Comparison of ENCODE assay signal across 15 cellular contexts in the genomic region with DNA sequence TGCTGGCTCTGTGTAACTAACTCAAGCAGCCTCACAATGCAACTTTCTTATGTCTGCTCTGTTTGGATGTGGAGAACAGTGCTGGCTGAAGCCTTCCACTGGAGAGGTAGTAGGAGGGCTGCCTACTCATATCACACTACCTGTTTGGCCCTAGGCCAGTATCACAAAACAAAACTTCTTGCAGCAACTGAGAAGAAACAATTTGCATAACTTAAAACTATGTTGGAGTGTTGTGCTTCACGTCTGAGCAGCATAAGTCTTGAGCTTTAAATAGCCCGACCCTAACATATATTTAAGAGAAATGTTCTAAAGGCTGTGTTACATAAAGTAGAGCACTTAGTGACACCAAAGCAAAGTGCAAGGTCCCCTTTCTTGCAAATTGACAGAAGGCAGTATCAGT.
DNase-seq lines count a peak whose midpoint lies in the region; ATAC-seq, FAIRE-seq and TF ChIP-seq lines count a peak whose summit lies in the region.
"Had no signal": no experiment of that assay in that cellular context is flagged by ENCODE, and none has a peak within 500 bp of the region (broad histone marks: within the 10 kb centered on the region; RNA-seq: fewer than 3 reads in every experiment).

No MANE protein-coding gene starts in this region.

- TF ChIP-seq CTCF in kidney (IDR thresholded peaks at IDR 0.05; ENCODE audit: borderline replicate concordance, extremely low read depth, insufficient read depth) (no peak), hepatocyte (IDR thresholded peaks at IDR 0.05; ENCODE audit: poor library complexity) (no peak)

- DNase-seq in EL, result no peak
- DNase-seq in kidney, result no peak
- DNase-seq in hepatocyte (ENCODE audit: low spot score), result no peak
- DNase-seq in NCI-H2081 (lab: John Stamatoyannopoulos, UW), result no peak
- DNase-seq: activated CD4-positive, alpha-beta T cell treated with anti-CD3 and anti-CD28 coated beads, Interleukin-2, amount 10 ng/mL, durations not matched to agents 7 days and 5 days; activated naive CD8-positive, alpha-beta T cell treated with anti-CD3 and anti-CD28 coated beads for 36 hours; IMR-90; NCI-H2029 treated with DMSO at 0.1 percent for 48 hours; Right ventricle myocardium superior had no signal

- no peak overlapping the region for H3K9ac ChIP-seq in kidney (ENCODE audit: low read length in 2 of 2)

- H3K4me1 ChIP-seq in kidney (ENCODE audit: control insufficient read depth in 1 of 2, insufficient read depth in 1 of 2, low read depth in 1 of 2, low read length in 2 of 2) (peaks cover 0 to 2% of the 10 kb centered on the region in 2 donors), hepatocyte (ENCODE audit: insufficient read depth) (peaks cover 24% of the 10 kb centered on the region)

- WGBS in hepatocyte (ENCODE audit: low lambda C conversion rate, missing lambda C conversion rate), result 81% methylated on average over 2 of the region's 2 CpGs

- no peak overlapping the region for H2AFZ ChIP-seq in hepatocyte

- no peaks in the 10 kb centered on the region for H4K20me1 ChIP-seq in hepatocyte (ENCODE audit: insufficient read depth, poor library complexity, severe bottlenecking)

- intact Hi-C loops in kidney (cut with DNase I), result no loop called here

- FAIRE-seq in kidney (lab: Jason Lieb, UNC), result no peak

- H3K36me3 ChIP-seq in kidney (ENCODE audit: control insufficient read depth in 1 of 2, insufficient read depth in 2 of 2, low read length in 2 of 2), result no peaks in the 10 kb centered on the region
- H3K36me3 ChIP-seq in hepatocyte (replicated peaks; ENCODE audit: insufficient read depth, low read depth), result no peaks in the 10 kb centered on the region
- H3K36me3 ChIP-seq: gastroesophageal sphincter had no signal

- H3K27me3 ChIP-seq in hepatocyte, result no peaks in the 10 kb centered on the region
- H3K27me3 ChIP-seq: gastroesophageal sphincter had no signal

- H3K9me3 ChIP-seq in kidney (ENCODE audit: control insufficient read depth in 1 of 2, low read length in 2 of 2) (no peaks in the 10 kb centered on the region), hepatocyte (ENCODE audit: low read depth) (no peaks in the 10 kb centered on the region)
- H3K9me3 ChIP-seq: gastroesophageal sphincter had no signal

- no peak overlapping the region for H3K4me3 ChIP-seq in kidney (ENCODE audit: low read length in 2 of 2)
- H3K4me3 ChIP-seq in hepatocyte, result no peak overlapping the region
- H3K4me3 ChIP-seq: gastroesophageal sphincter had no signal

- no peak overlapping the region for H3K4me2 ChIP-seq in hepatocyte

- ATAC-seq in GM18511 (IDR thresholded peaks at IDR 0.05; ENCODE audit: unreplicated experiment) (peak; percentile 78), GM19463 (IDR thresholded peaks at IDR 0.05; ENCODE audit: unreplicated experiment) (peak; percentile 71), HG02885 (IDR thresholded peaks at IDR 0.05; ENCODE audit: poor library complexity, unreplicated experiment) (peak; percentile 82), HG03565 (IDR thresholded peaks at IDR 0.05; ENCODE audit: unreplicated experiment) (peak; percentile 80)
- ATAC-seq: gastroesophageal sphincter had no signal

- no peak overlapping the region for H3K27ac ChIP-seq in kidney (ENCODE audit: low read depth in 2 of 2, low read length in 2 of 2)
- no peak overlapping the region for H3K27ac ChIP-seq in hepatocyte
- H3K27ac ChIP-seq: C4-2B, gastroesophageal sphincter had no signal

- no peaks in the 10 kb centered on the region for H3K79me2 ChIP-seq in hepatocyte

- no peaks in the 10 kb centered on the region for H3K9me2 ChIP-seq in hepatocyte (replicated peaks; ENCODE audit: insufficient read depth)
